ENCODE assay signal across 15 cellular contexts in genomic region chr3:174197416-174197815, GRCh38.
DNase-seq lines count a peak whose midpoint lies in the region; ATAC-seq and TF ChIP-seq lines count a peak whose summit lies in the region.
"Had no signal": no experiment of that assay in that cellular context is flagged by ENCODE, and none has a peak within 500 bp of the region (broad histone marks: within the 10 kb centered on the region; RNA-seq: fewer than 3 reads in every experiment).

No MANE protein-coding gene starts in this region.

- H3K9me3 Mint-ChIP-seq in endothelial cell (ENCODE audit: unreplicated experiment), result no peaks in the 10 kb centered on the region
- H3K9me3 Mint-ChIP-seq: GM23338, H9 had no signal

- TF ChIP-seq POLR2A in thyroid gland (IDR thresholded peaks at IDR 0.05), result no peak

- no peaks in the 10 kb centered on the region for H3K36me3 Mint-ChIP-seq in endothelial cell (ENCODE audit: low read depth, unreplicated experiment)
- H3K36me3 Mint-ChIP-seq: CD4-positive, alpha-beta memory T cell had no signal

- H3K79me2 ChIP-seq in PC-3 (ENCODE audit: low read length), result no peaks in the 10 kb centered on the region

- H3K4me1 ChIP-seq in PC-3 (ENCODE audit: insufficient read depth, low read length) (peaks cover 40% of the 10 kb centered on the region), thyroid gland (no peaks in the 10 kb centered on the region)

- no peak for TF ChIP-seq CTCF in 22Rv1 (IDR thresholded peaks at IDR 0.05)
- no peak for TF ChIP-seq CTCF in PC-3 (conservative IDR thresholded peaks at IDR 0.05; ENCODE audit: low read depth, low read length)
- no peak for TF ChIP-seq CTCF in thyroid gland (IDR thresholded peaks at IDR 0.05)
- TF ChIP-seq CTCF in endothelial cell (IDR thresholded peaks at IDR 0.05; ENCODE audit: unreplicated experiment), result no peak

- BruUV-seq in PC-3 (replicated peaks; lab: Mats Ljungman, UMichigan), result no TSS peak

- ATAC-seq in PC-3, result no peak
- ATAC-seq: GM23338, HCT116 had no signal

- DNase-seq in PC-3 (no peak), myocyte (ENCODE audit: low read depth) (peak; percentile 22), thyroid gland (peak; percentile 46 to 67), NCI-H524 (lab: John Stamatoyannopoulos, UW) (no peak), endothelial cell (ENCODE audit: low spot score) (no peak), NCI-H524 treated with DMSO at 0.1 percent for 48 hours (lab: John Stamatoyannopoulos, UW) (no peak)
- DNase-seq: C1 segment of cervical spinal cord; Calu3; CD4-positive, alpha-beta memory T cell; DMS79 treated with DMSO at 0.1 percent for 48 hours; GF-D8; H9 had no signal

- no peaks in the 10 kb centered on the region for H3K9me2 ChIP-seq in PC-3 (replicated peaks; ENCODE audit: low read length)

- 37 to 46% methylated on average over 5 of the region's 5 CpGs for WGBS in thyroid gland, 2 donors

- no peak overlapping the region for H3K9ac ChIP-seq in PC-3 (ENCODE audit: low read length)

- H3K27me3 Mint-ChIP-seq in endothelial cell (ENCODE audit: unreplicated experiment), result peaks cover 1% of the 10 kb centered on the region
- H3K27me3 Mint-ChIP-seq: CD4-positive, alpha-beta memory T cell had no signal

- POLR2A ChIA-PET in PC-3 (lab: Charles Lee; ENCODE audit: unreplicated experiment), result no interaction called here

- H3K27ac Mint-ChIP-seq in endothelial cell (ENCODE audit: unreplicated experiment), result no peak overlapping the region
- H3K27ac Mint-ChIP-seq: CD4-positive, alpha-beta memory T cell; GM23338 had no signal

- H3K27me3 ChIP-seq in PC-3 (ENCODE audit: low read length) (no peaks in the 10 kb centered on the region), thyroid gland (no peaks in the 10 kb centered on the region)

- CTCF ChIA-PET in PC-3 (lab: Charles Lee), result interaction anchor here (1.1 kb wide), 1 partner anchor 244 kb away, joined by 5 read pairs; no protein-coding TSS in a partner anchor

- intact Hi-C loops in PC-3 (cut with micrococcal nuclease) (loop anchor here (5.0 kb wide), 2 partner anchors 80 to 135 kb away; no protein-coding TSS in a partner anchor), thyroid gland (cut with DNase I) (no loop called here)

- H3F3A ChIP-seq in PC-3 (ENCODE audit: low read length, unreplicated experiment), result peaks cover 5% of the 10 kb centered on the region

- H3K9me3 ChIP-seq in PC-3 (ENCODE audit: low read length) (no peaks in the 10 kb centered on the region), thyroid gland (no peaks in the 10 kb centered on the region)

- H3K4me3 Mint-ChIP-seq in endothelial cell (ENCODE audit: unreplicated experiment), result no peak overlapping the region
- H3K4me3 Mint-ChIP-seq: CD4-positive, alpha-beta memory T cell; GM23338; H9 had no signal

- no peaks in the 10 kb centered on the region for H4K20me1 ChIP-seq in PC-3 (ENCODE audit: low read length)

- H3K4me3 ChIP-seq in PC-3 (ENCODE audit: low read length), result no peak overlapping the region
- no peak overlapping the region for H3K4me3 ChIP-seq in thyroid gland (replicated peaks in 1 of 3)
- H3K4me3 ChIP-seq: GM23338 had no signal

- H3K36me3 ChIP-seq in PC-3 (ENCODE audit: low read depth, low read length) (no peaks in the 10 kb centered on the region), thyroid gland (no peaks in the 10 kb centered on the region)

- H2AFZ ChIP-seq in PC-3 (ENCODE audit: low read length), result no peak overlapping the region
- H2AFZ ChIP-seq: GM23338 had no signal

- H3K27ac ChIP-seq in 22Rv1 (peak overlapping the region; percentile 87), PC-3 (ENCODE audit: low read length) (no peak overlapping the region), thyroid gland (no peak overlapping the region)

- peaks cover 11% of the 10 kb centered on the region for H3K4me1 Mint-ChIP-seq in endothelial cell (ENCODE audit: unreplicated experiment)
- H3K4me1 Mint-ChIP-seq: CD4-positive, alpha-beta memory T cell had no signal

- H3K4me2 ChIP-seq in PC-3 (ENCODE audit: low read length), result peak overlapping the region; percentile 43; the same call in 1 of the 2 replicates
- H3K4me2 ChIP-seq: GM23338 had no signal

Comparison
In these comparisons a context has a peak if more than half of its experiments do, and no peak if none do; other contexts are left out.
1. DNase-seq: peak in myocyte (single experiment) and thyroid gland (2 of 2); none in PC-3 (single experiment), NCI-H524 (0 of 2), endothelial cell (single experiment) and NCI-H524 treated with DMSO at 0.1 percent for 48 hours (single experiment).